ENCODE assay signal across 5 cellular contexts in the genomic region with DNA sequence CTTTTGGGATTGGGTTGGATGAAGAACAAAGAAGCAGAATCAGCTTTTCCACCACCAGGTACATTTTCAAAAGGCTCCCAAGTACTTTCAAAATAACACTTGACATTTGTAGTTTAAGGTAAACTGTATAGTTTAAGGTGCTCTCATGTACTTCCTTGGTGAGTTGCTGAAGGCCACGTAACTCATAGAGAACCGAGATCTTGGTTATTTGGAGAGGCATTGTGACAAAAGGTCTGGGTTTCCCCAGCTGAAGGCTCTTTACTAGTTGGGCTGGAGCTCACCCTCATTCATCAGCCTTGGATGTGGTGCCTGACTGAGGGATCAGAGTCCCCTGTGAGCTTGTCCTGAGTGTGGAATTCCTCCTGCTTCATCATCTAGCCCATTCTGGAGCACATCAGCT.
"Had no signal": no experiment of that assay in that cellular context is flagged by ENCODE, and none has a peak within 500 bp of the region (broad histone marks: within the 10 kb centered on the region; RNA-seq: fewer than 3 reads in every experiment).

No MANE protein-coding gene starts in this region.

- H3K27ac Mint-ChIP-seq: GM23338 had no signal

- H3K4me3 ChIP-seq: GM23338, K562 had no signal

- H3K4me3 Mint-ChIP-seq: GM23338, H9 had no signal

- H3K4me1 Mint-ChIP-seq: H9 had no signal

- DNase-seq: H9, HCEC 1CT, IMR-90 had no signal

- H3K9me3 Mint-ChIP-seq: GM23338, H9 had no signal

- ATAC-seq: GM23338, K562 had no signal
